Comparison of ENCODE assay signal across 17 cellular contexts in the genomic region with DNA sequence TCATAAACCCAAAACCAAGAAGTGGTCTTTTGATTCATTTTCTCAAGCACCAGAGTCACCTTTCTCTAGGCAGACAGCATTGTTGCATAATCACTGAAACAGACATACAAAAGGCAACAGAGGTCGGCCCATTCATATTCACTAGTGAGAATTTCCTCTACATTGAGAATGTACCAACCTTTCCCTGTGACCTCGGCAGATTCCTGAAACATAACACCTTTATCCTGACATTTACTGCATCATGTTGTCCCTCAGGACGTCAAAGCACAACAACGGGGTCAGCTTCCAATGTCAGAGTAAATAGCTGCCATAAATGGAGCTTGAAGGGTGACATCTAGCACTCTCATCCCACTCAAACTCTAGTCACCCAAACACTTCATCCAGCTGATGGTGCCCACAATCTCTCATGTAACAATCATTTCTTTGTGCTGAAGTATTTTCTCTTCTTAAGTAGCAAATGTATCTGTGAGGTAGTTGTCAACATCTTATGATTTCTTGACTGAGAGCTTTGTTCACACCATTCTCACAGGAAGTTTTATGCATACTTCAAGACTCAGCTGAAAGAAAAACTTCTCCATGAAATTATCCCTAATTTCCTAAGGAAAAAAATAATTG.
DNase-seq lines count a peak whose midpoint lies in the region; ATAC-seq and TF ChIP-seq lines count a peak whose summit lies in the region.
"Had no signal": no experiment of that assay in that cellular context is flagged by ENCODE, and none has a peak within 500 bp of the region (broad histone marks: within the 10 kb centered on the region; RNA-seq: fewer than 3 reads in every experiment).

No MANE protein-coding gene starts in this region.

- H2AFZ ChIP-seq in IMR-90 (replicated peaks; ENCODE audit: low read length, poor library complexity), result no peak overlapping the region

- H3K4me1 ChIP-seq in IMR-90 (ENCODE audit: control insufficient read depth, insufficient read depth, low read length), result no peaks in the 10 kb centered on the region
- H3K4me1 ChIP-seq: BE2C had no signal

- no peak overlapping the region for H2BK20ac ChIP-seq in IMR-90 (ENCODE audit: low read depth, low read length)

- no peak overlapping the region for H3K4me2 ChIP-seq in IMR-90 (ENCODE audit: low read depth, low read length)

- intact Hi-C loops in IMR-90 (cut with micrococcal nuclease), result no loop called here

- no peak overlapping the region for H3K56ac ChIP-seq in IMR-90 (ENCODE audit: extremely low read depth, insufficient read depth, low read length)

- H2AK5ac ChIP-seq in IMR-90 (ENCODE audit: low read depth, low read length), result no peak overlapping the region

- dilution Hi-C loops in IMR-90 (cut with HindIII; ENCODE audit: low sequenced_read_pairs, unreplicated experiment), result no loop called here

- no peaks in the 10 kb centered on the region for H3K79me1 ChIP-seq in IMR-90 (ENCODE audit: low read depth in 1 of 2, low read length in 2 of 2)

- no peak overlapping the region for H4K5ac ChIP-seq in IMR-90 (ENCODE audit: low read depth, low read length)

- no peak for ATAC-seq in IMR-90 (ENCODE audit: low read depth)
- ATAC-seq: GM12878 had no signal

- WGBS in IMR-90 (ENCODE audit: extremely low coverage in 2 of 2, insufficient read length in 1 of 2), 2 experiments, result 80% methylated on average over 1 of the region's 4 CpGs; no CpG with 5 or more reads in 1 of the 2 experiments

- no peak for TF ChIP-seq POLR2A in IMR-90 (IDR thresholded peaks at IDR 0.05; ENCODE audit: low read depth, low read length)

- H2AK9ac ChIP-seq in IMR-90 (replicated peaks; ENCODE audit: low read depth, low read length, poor library complexity), result no peak overlapping the region

- no peaks in the 10 kb centered on the region for H3K9me1 ChIP-seq in IMR-90 (ENCODE audit: insufficient read depth, low read length)

- H3K4ac ChIP-seq in IMR-90 (ENCODE audit: low read depth, low read length), result no peak overlapping the region

- H3K9me3 Mint-ChIP-seq in nephron progenitor cell, result no peaks in the 10 kb centered on the region

- H3K27ac ChIP-seq in IMR-90 (ENCODE audit: insufficient read depth, low read length), result no peak overlapping the region

- peak overlapping the region; percentile 91 for H3K27ac Mint-ChIP-seq in nephron progenitor cell
- H3K27ac Mint-ChIP-seq: CD8-positive, alpha-beta memory T cell had no signal

- no peak overlapping the region for H3K9ac ChIP-seq in IMR-90 (ENCODE audit: low read depth, low read length)

- no TSS peak for BruUV-seq in IMR-90 (replicated peaks; lab: Mats Ljungman, UMichigan)

- DNase-seq in IMR-90, result no peak
- DNase-seq in NCI-H2107 (lab: John Stamatoyannopoulos, UW), result peak; percentile 25
- DNase-seq in brain pericyte (ENCODE audit: low read depth, low spot score), result peak; percentile 5
- DNase-seq in nephron progenitor cell, result peak; percentile 15
- DNase-seq in SK-N-DZ (ENCODE audit: low spot score), result no peak
- no peak for DNase-seq in NCI-H1436 (lab: John Stamatoyannopoulos, UW)
- DNase-seq in central memory CD4-positive, alpha-beta T cell, result no peak
- DNase-seq: BE2C; CD8-positive, alpha-beta memory T cell; Kasumi-1; NCI-H1417 treated with DMSO at 0.1 percent for 48 hours; NCI-H2171 treated with DMSO at 0.1 percent for 48 hours; NCI-H526; SHP77 treated with DMSO at 0.1 percent for 48 hours; T-helper 2 cell had no signal

- no peaks in the 10 kb centered on the region for H3K36me3 ChIP-seq in IMR-90 (ENCODE audit: control insufficient read depth, insufficient read depth, low read length)
- H3K36me3 ChIP-seq: BE2C, HAP-1 had no signal

- H2BK5ac ChIP-seq in IMR-90 (ENCODE audit: low read depth, low read length, poor library complexity, severe bottlenecking), result no peak overlapping the region

- H3K4me1 Mint-ChIP-seq in nephron progenitor cell, result peaks cover 50% of the 10 kb centered on the region
- H3K4me1 Mint-ChIP-seq: CD8-positive, alpha-beta memory T cell had no signal

- no peak overlapping the region for H3K23ac ChIP-seq in IMR-90 (ENCODE audit: low read depth, low read length)

- H2BK120ac ChIP-seq in IMR-90 (ENCODE audit: low read depth, low read length), result no peak overlapping the region

- no peak overlapping the region for H4K8ac ChIP-seq in IMR-90 (ENCODE audit: low read depth in 2 of 2, low read length in 2 of 2)

- H3K18ac ChIP-seq in IMR-90 (ENCODE audit: low read depth, low read length), result no peak overlapping the region

- TF ChIP-seq CTCF in IMR-90 (conservative IDR thresholded peaks at IDR 0.05; ENCODE audit: low read depth, low read length) (no peak), nephron progenitor cell (IDR thresholded peaks at IDR 0.05) (no peak)

- no peak overlapping the region for H3K14ac ChIP-seq in IMR-90 (replicated peaks; ENCODE audit: low read depth, low read length)

- H3K9me3 ChIP-seq in IMR-90 (ENCODE audit: control insufficient read depth, insufficient read depth, low read length), result no peaks in the 10 kb centered on the region
- H3K9me3 ChIP-seq: BE2C, HAP-1 had no signal

- H3K27me3 Mint-ChIP-seq in nephron progenitor cell (ENCODE audit: low read depth, poor library complexity), result no peaks in the 10 kb centered on the region
- H3K27me3 Mint-ChIP-seq: CD8-positive, alpha-beta memory T cell had no signal

- H4K91ac ChIP-seq in IMR-90 (ENCODE audit: insufficient read depth, low read depth, low read length), result no peak overlapping the region

- no peak overlapping the region for H3K4me3 Mint-ChIP-seq in nephron progenitor cell
- H3K4me3 Mint-ChIP-seq: CD8-positive, alpha-beta memory T cell had no signal

- H3K36me3 Mint-ChIP-seq in nephron progenitor cell (ENCODE audit: low read depth), result no peaks in the 10 kb centered on the region
- H3K36me3 Mint-ChIP-seq: CD8-positive, alpha-beta memory T cell had no signal

- H3K27me3 ChIP-seq in IMR-90 (ENCODE audit: control insufficient read depth, insufficient read depth, low read length), result no peaks in the 10 kb centered on the region
- H3K27me3 ChIP-seq: BE2C had no signal

- no peaks in the 10 kb centered on the region for H4K20me1 ChIP-seq in IMR-90 (ENCODE audit: insufficient read depth, low read length)

- no peak overlapping the region for H3K4me3 ChIP-seq in IMR-90 (ENCODE audit: insufficient read depth, low read depth, low read length)
- H3K4me3 ChIP-seq: GM12878, HAP-1 had no signal

- H2BK15ac ChIP-seq in IMR-90 (ENCODE audit: low read depth, low read length), result no peak overlapping the region

- CTCF ChIA-PET in IMR-90 (lab: Yijun Ruan, JAX), result no interaction called here

- in situ Hi-C loops in IMR-90 (cut with MboI; ENCODE audit: low sequenced_read_pairs), result no loop called here

- no peak for TF ChIP-seq RAD21 in IMR-90 (IDR thresholded peaks at IDR 0.05; ENCODE audit: low read length)

- POLR2A ChIA-PET in IMR-90 (lab: Charles Lee; ENCODE audit: unreplicated experiment), result interaction anchor here (0.5 kb wide), 1 partner anchor 1301 kb away, joined by 5 read pairs; no protein-coding TSS in a partner anchor

TF ChIP-seq in IMR-90, 13 proteins besides CTCF, POLR2A, EP300 and RAD21:
- TF ChIP-seq CEBPB (IDR thresholded peaks at IDR 0.05; ENCODE audit: low read depth, low read length) (peak; percentile 31; the same call in 1 of the 2 replicates), NFE2L2 (IDR thresholded peaks at IDR 0.05; ENCODE audit: low read depth, low read length) (no peak)

Comparison
In these comparisons a context has a peak if more than half of its experiments do, and no peak if none do; other contexts are left out.
1. DNase-seq: peak in NCI-H2107 (single experiment), brain pericyte (single experiment) and nephron progenitor cell (single experiment); none in IMR-90 (single experiment), SK-N-DZ (single experiment), NCI-H1436 (single experiment) and central memory CD4-positive, alpha-beta T cell (single experiment).